Comparison of ENCODE assay signal across 2 cellular contexts in genomic region chr10:1241322-1241890, GRCh38.
TF ChIP-seq lines count a peak whose summit lies in the region.

No MANE protein-coding gene starts in this region.

TF ChIP-seq in HepG2, 621 proteins besides CTCF, POLR2A, EP300 and RAD21:
- TF ChIP-seq ZNF441 (CRISPR knock-in tag; IDR thresholded peaks at IDR 0.05; ENCODE audit: borderline replicate concordance) = no peak
- TF ChIP-seq ZNF121 (CRISPR knock-in tag; IDR thresholded peaks at IDR 0.05) = no peak
- TF ChIP-seq ZNF784 (CRISPR knock-in tag; IDR thresholded peaks at IDR 0.05; ENCODE audit: borderline replicate concordance) = no peak

TF ChIP-seq in H1, 55 proteins besides CTCF, POLR2A, EP300 and RAD21:
- TF ChIP-seq JUND (IDR thresholded peaks at IDR 0.05; ENCODE audit: low read length) (no peak), YY1 (IDR thresholded peaks at IDR 0.05; ENCODE audit: low read depth, low read length) (no peak), EZH2 (IDR thresholded peaks at IDR 0.05; ENCODE audit: low read depth, low read length, severe bottlenecking) (no peak), EGR1 (IDR thresholded peaks at IDR 0.05; ENCODE audit: borderline replicate concordance, low read depth, low read length) (no peak), HDAC6 (IDR thresholded peaks at IDR 0.05; ENCODE audit: low read depth, low read length) (no peak), KDM5A (IDR thresholded peaks at IDR 0.05; ENCODE audit: low read length) (no peak), TEAD4 (IDR thresholded peaks at IDR 0.05; ENCODE audit: low read depth, low read length) (no peak), NRF1 (IDR thresholded peaks at IDR 0.05; ENCODE audit: low read depth, low read length) (no peak), CTBP2 (IDR thresholded peaks at IDR 0.05; ENCODE audit: borderline replicate concordance, insufficient read depth, insufficient read length, low read length) (no peak), KDM4A (IDR thresholded peaks at IDR 0.05; ENCODE audit: low read depth, low read length, severe bottlenecking) (no peak), KDM1A (IDR thresholded peaks at IDR 0.05; ENCODE audit: borderline replicate concordance, low read length) (no peak), CEBPB (IDR thresholded peaks at IDR 0.05; ENCODE audit: low read depth, low read length) (no peak), USF2 (IDR thresholded peaks at IDR 0.05; ENCODE audit: low read length) (no peak), HDAC2 (IDR thresholded peaks at IDR 0.05; ENCODE audit: borderline replicate concordance in 1 of 2, low read depth in 2 of 2, low read length in 2 of 2) (no peak)
